Comparison of ENCODE assay signal across 8 cellular contexts in genomic region chr18:64409511-64409910, GRCh38.
A peak's percentile ranks its signal among the peaks of the same experiment; 100 is the strongest.
DNase-seq lines count a peak whose midpoint lies in the region; ATAC-seq and TF ChIP-seq lines count a peak whose summit lies in the region.

No MANE protein-coding gene starts in this region.

- H3K9me3 ChIP-seq in lower lobe of right lung: no peaks in the 10 kb centered on the region
- no peaks in the 10 kb centered on the region for H3K9me3 ChIP-seq in aorta (ENCODE audit: control insufficient read depth, low read length)
- H3K9me3 ChIP-seq in esophagus muscularis mucosa: no peaks in the 10 kb centered on the region

- peak; percentile 25; the same call in 1 of the 2 replicates for TF ChIP-seq CTCF in GM12874 (IDR thresholded peaks at IDR 0.05; ENCODE audit: insufficient read depth, low read depth, low read length)
- TF ChIP-seq CTCF in lower lobe of right lung (IDR thresholded peaks at IDR 0.05): peak; percentile 42
- peak in 1 of 3 experiments; percentile 28 for TF ChIP-seq CTCF in esophagus muscularis mucosa (IDR thresholded peaks at IDR 0.05)

- no peak for TF ChIP-seq EP300 in esophagus muscularis mucosa (IDR thresholded peaks at IDR 0.05)

- H3K4me1 ChIP-seq in lower lobe of right lung: no peaks in the 10 kb centered on the region
- H3K4me1 ChIP-seq in aorta (ENCODE audit: control insufficient read depth in 1 of 2, insufficient read depth in 2 of 2, low read length in 2 of 2): no peaks in the 10 kb centered on the region
- H3K4me1 ChIP-seq in esophagus muscularis mucosa: no peaks in the 10 kb centered on the region

- H3K27ac ChIP-seq in lower lobe of right lung: no peak overlapping the region
- H3K27ac ChIP-seq in aorta (ENCODE audit: low read depth in 1 of 2, low read length in 2 of 2): no peak overlapping the region
- no peak overlapping the region for H3K27ac ChIP-seq in esophagus muscularis mucosa (replicated peaks in 1 of 4)

- no peaks in the 10 kb centered on the region for H3K27me3 ChIP-seq in lower lobe of right lung (ENCODE audit: low read depth)
- no peaks in the 10 kb centered on the region for H3K27me3 ChIP-seq in aorta (ENCODE audit: control insufficient read depth in 1 of 2, insufficient read depth in 2 of 2, low read length in 1 of 2)
- no peaks in the 10 kb centered on the region for H3K27me3 ChIP-seq in esophagus muscularis mucosa

- DNase-seq in RPMI8226: peak; percentile 49
- DNase-seq in lower lobe of right lung: no peak
- no peak for DNase-seq in aorta
- no peak for DNase-seq in stimulated activated naive CD8-positive, alpha-beta T cell treated with anti-CD3 and anti-CD28 coated beads, Interleukin-15, Interleukin-2, amounts not matched to agents 100 U/mL and 50 U/mL, for 24 hours
- no peak for DNase-seq in esophagus muscularis mucosa (ENCODE audit: extremely low spot score)

- H3K36me3 ChIP-seq in lower lobe of right lung (no peaks in the 10 kb centered on the region), aorta (ENCODE audit: control insufficient read depth in 1 of 2, insufficient read depth in 2 of 2, low read length in 1 of 2) (no peaks in the 10 kb centered on the region), esophagus muscularis mucosa (no peaks in the 10 kb centered on the region)

- ATAC-seq in HG02938 (IDR thresholded peaks at IDR 0.05; ENCODE audit: unreplicated experiment) (peak; percentile 71), lower lobe of right lung (peak in 1 of 2 donors; percentile 21), GM19035 (IDR thresholded peaks at IDR 0.05; ENCODE audit: unreplicated experiment) (no peak), aorta (ENCODE audit: low FRiP score) (no peak)
- no peak for ATAC-seq in stimulated activated naive CD8-positive, alpha-beta T cell treated with anti-CD3 and anti-CD28 coated beads, Interleukin-15, Interleukin-2, amounts not matched to agents 100 U/mL and 50 U/mL, for 24 hours

- TF ChIP-seq POLR2A in esophagus muscularis mucosa (IDR thresholded peaks at IDR 0.05; ENCODE audit: low read depth): no peak

- H3K4me3 ChIP-seq in lower lobe of right lung: no peak overlapping the region
- no peak overlapping the region for H3K4me3 ChIP-seq in aorta (ENCODE audit: low read length in 2 of 2)
- H3K4me3 ChIP-seq in esophagus muscularis mucosa: no peak overlapping the region

- intact Hi-C loops in lower lobe of right lung (cut with DNase I): no loop called here
- intact Hi-C loops in aorta (cut with DNase I): no loop called here
- intact Hi-C loops in esophagus muscularis mucosa (cut with DNase I): no loop called here
